ENCODE assay signal across 2 cellular contexts in the genomic region with DNA sequence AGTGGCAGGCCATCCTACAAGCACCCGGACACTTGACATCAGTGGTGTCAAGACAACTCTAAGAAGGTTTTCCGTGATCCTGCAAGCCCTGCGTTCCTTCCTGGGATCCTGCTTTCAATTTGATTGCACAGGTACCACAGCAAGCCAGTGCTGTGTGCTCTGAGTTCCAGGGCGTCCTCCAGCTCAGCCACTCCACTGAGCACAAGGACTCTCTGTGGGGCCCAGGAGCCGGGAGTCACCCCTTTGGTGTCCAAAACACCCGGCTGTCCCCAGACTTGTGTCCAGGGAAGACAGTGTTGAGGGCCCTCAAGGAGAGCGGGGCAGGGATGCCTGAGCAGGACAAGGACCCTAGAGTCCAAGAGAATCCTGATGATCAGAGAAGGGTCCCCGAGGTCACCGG. TPM values are rescaled to one million over a fixed set of nuclear protein-coding genes. Genes with fewer than 3 reads are reported as not detected.
"Had no signal": no experiment of that assay in that cellular context is flagged by ENCODE, and none has a peak within 500 bp of the region (broad histone marks: within the 10 kb centered on the region; RNA-seq: fewer than 3 reads in every experiment).

No MANE protein-coding gene starts in this region.

RNA-seq across cellular contexts. Expression of gene GGTLC1, which starts 0.4 kb away (rescaled TPM):
- total RNA-seq: G401, GM12878 had no signal
- polyA plus RNA-seq: GM12878 had no signal
